In genomic region chr16:24839347-24839972, GRCh38 we compare ENCODE assay signal across 19 cellular contexts. TPM values are rescaled to one million over a fixed set of nuclear protein-coding genes. Genes with fewer than 3 reads are reported as not detected.
DNase-seq lines count a peak whose midpoint lies in the region; TF ChIP-seq lines count a peak whose summit lies in the region.
"Had no signal": no experiment of that assay in that cellular context is flagged by ENCODE, and none has a peak within 500 bp of the region (broad histone marks: within the 10 kb centered on the region; RNA-seq: fewer than 3 reads in every experiment).

No MANE protein-coding gene starts in this region.

- no peak overlapping the region for H2BK12ac ChIP-seq in H9 (ENCODE audit: insufficient read length, low read depth, low read length)

- H3K27ac Mint-ChIP-seq in H9: no peak overlapping the region
- H3K27ac Mint-ChIP-seq: stimulated activated naive CD8-positive, alpha-beta T cell treated with anti-CD3 and anti-CD28 coated beads, Interleukin-15, Interleukin-2, amounts not matched to agents 100 ng/mL and 50 ng/mL, for 24 hours had no signal

- H3K27me3 ChIP-seq in Peyer's patch (no peaks in the 10 kb centered on the region), osteoblast (ENCODE audit: insufficient read depth, low read length) (no peaks in the 10 kb centered on the region), H9 (ENCODE audit: insufficient read depth, low read length) (no peaks in the 10 kb centered on the region)
- H3K27me3 ChIP-seq: vagina had no signal

- no peaks in the 10 kb centered on the region for H3K79me1 ChIP-seq in H9 (ENCODE audit: insufficient read depth, low read depth, low read length, poor library complexity, severe bottlenecking)

- no peaks in the 10 kb centered on the region for H4K20me1 ChIP-seq in osteoblast (ENCODE audit: insufficient read depth, low read length)
- no peaks in the 10 kb centered on the region for H4K20me1 ChIP-seq in H9 (ENCODE audit: control insufficient read depth, insufficient read depth, insufficient read length)

- H3K23me2 ChIP-seq in H9 (ENCODE audit: insufficient read length, low read depth, low read length, poor library complexity, severe bottlenecking): no peaks in the 10 kb centered on the region

- no peaks in the 10 kb centered on the region for H3K27me3 Mint-ChIP-seq in H9 (ENCODE audit: low read depth)
- H3K27me3 Mint-ChIP-seq: stimulated activated naive CD8-positive, alpha-beta T cell treated with anti-CD3 and anti-CD28 coated beads, Interleukin-15, Interleukin-2, amounts not matched to agents 100 ng/mL and 50 ng/mL, for 24 hours had no signal

- no peak overlapping the region for H4K91ac ChIP-seq in H9 (ENCODE audit: insufficient read length, low read depth, low read length)

- peaks cover 0 to 5% of the 10 kb centered on the region in 2 experiments; a peak in 2 of 4 replicates for H3K4me1 Mint-ChIP-seq in H9
- H3K4me1 Mint-ChIP-seq: brain had no signal

- H2BK5ac ChIP-seq in H9 (ENCODE audit: insufficient read length, low read length): no peak overlapping the region

- DNase-seq in Peyer's patch (no peak), epithelial cell of proximal tubule (ENCODE audit: low read depth) (peak; percentile 54), osteoblast (ENCODE audit: insufficient read length, low spot score, missing footprints) (peak; percentile 47), NCI-H2081 treated with DMSO at 0.1 percent for 48 hours (lab: John Stamatoyannopoulos, UW) (no peak), SW 1271 (lab: John Stamatoyannopoulos, UW) (no peak), H9 (no peak), CD1c-positive myeloid dendritic cell (ENCODE audit: extremely low spot score) (no peak)
- DNase-seq: activated CD4-positive, alpha-beta T cell treated with anti-CD3 and anti-CD28 coated beads for 48 hours; activated naive CD4-positive, alpha-beta T cell treated with Interleukin-2 at 50 U/mL for 16 hours; CD8-positive, alpha-beta memory T cell; MM.1S; NCI-H187 treated with DMSO at 0.1 percent for 48 hours; NCI-H446 treated with DMSO at 0.1 percent for 48 hours; T1000 had no signal

- H3K14ac ChIP-seq in H9 (ENCODE audit: insufficient read depth, low read length): no peak overlapping the region

- no peak overlapping the region for H3K4me3 Mint-ChIP-seq in H9
- H3K4me3 Mint-ChIP-seq: brain; CD8-positive, alpha-beta memory T cell; stimulated activated naive CD8-positive, alpha-beta T cell treated with anti-CD3 and anti-CD28 coated beads, Interleukin-15, Interleukin-2, amounts not matched to agents 100 ng/mL and 50 ng/mL, for 24 hours had no signal

- H3K23ac ChIP-seq in H9 (ENCODE audit: insufficient read length, low read depth, low read length): no peak overlapping the region

- H3K36me3 ChIP-seq in Peyer's patch (no peaks in the 10 kb centered on the region), osteoblast (ENCODE audit: insufficient read depth, low read length) (no peaks in the 10 kb centered on the region)
- H3K36me3 ChIP-seq: vagina had no signal

- H3K36me3 Mint-ChIP-seq in H9 (ENCODE audit: insufficient read depth in 1 of 3, low read depth in 3 of 3): no peaks in the 10 kb centered on the region
- H3K36me3 Mint-ChIP-seq: brain had no signal

- H4K8ac ChIP-seq in H9 (replicated peaks; ENCODE audit: insufficient read length, low read depth, low read length): no peak overlapping the region

- no peak for TF ChIP-seq CTCF in C4-2B (conservative IDR thresholded peaks at IDR 0.05)
- no peak for TF ChIP-seq CTCF in Peyer's patch (IDR thresholded peaks at IDR 0.05)
- TF ChIP-seq CTCF in epithelial cell of proximal tubule (conservative IDR thresholded peaks at IDR 0.05; ENCODE audit: low read depth, low read length): no peak
- no peak for TF ChIP-seq CTCF in osteoblast (IDR thresholded peaks at IDR 0.05; ENCODE audit: extremely low read depth, low read depth, low read length)
- TF ChIP-seq CTCF in H9 (conservative IDR thresholded peaks at IDR 0.05): no peak

- no CpG with 5 or more reads among the region's 7 CpGs for WGBS in H9 (ENCODE audit: extremely low coverage, insufficient read length, low lambda C conversion rate)

- no peak overlapping the region for H2BK15ac ChIP-seq in H9 (ENCODE audit: low read depth, low read length)

- H3K56ac ChIP-seq in H9 (ENCODE audit: insufficient read length, low read depth, low read length): no peak overlapping the region

- no peak overlapping the region for H3K18ac ChIP-seq in H9 (ENCODE audit: insufficient read length, low read depth, low read length)

- no peak overlapping the region for H2AK5ac ChIP-seq in H9 (ENCODE audit: insufficient read length, low read length)

- H3K4me3 ChIP-seq in Peyer's patch (peak overlapping the region in 2 of 4 donors; percentile 44 to 50), epithelial cell of proximal tubule (ENCODE audit: low read depth, low read length) (peak overlapping the region; percentile 32), osteoblast (ENCODE audit: insufficient read depth, low read length) (no peak overlapping the region)
- H3K4me3 ChIP-seq: vagina had no signal

- H3K4ac ChIP-seq in H9 (ENCODE audit: low read depth, low read length): no peak overlapping the region

- H3K79me2 ChIP-seq in osteoblast (ENCODE audit: insufficient read depth, low read length): no peaks in the 10 kb centered on the region
- H3K79me2 ChIP-seq in H9 (ENCODE audit: insufficient read depth, low read length): no peaks in the 10 kb centered on the region

- no peak overlapping the region for H3K9ac ChIP-seq in H9 (ENCODE audit: extremely low read depth, insufficient read length, low read length)

- H2BK20ac ChIP-seq in H9 (ENCODE audit: low read depth, low read length, poor library complexity, severe bottlenecking): no peak overlapping the region

- H3K9me3 Mint-ChIP-seq in H9: no peaks in the 10 kb centered on the region; a peak in 1 of 5 replicates
- H3K9me3 Mint-ChIP-seq: CD8-positive, alpha-beta memory T cell; stimulated activated naive CD8-positive, alpha-beta T cell treated with anti-CD3 and anti-CD28 coated beads, Interleukin-15, Interleukin-2, amounts not matched to agents 100 ng/mL and 50 ng/mL, for 24 hours had no signal

- peak overlapping the region; percentile 77 for H3K4me2 ChIP-seq in osteoblast (ENCODE audit: insufficient read depth, low read length)
- no peak overlapping the region for H3K4me2 ChIP-seq in H9 (ENCODE audit: insufficient read depth, insufficient read length, low read length)

- H3K4me1 ChIP-seq in Peyer's patch: peaks cover 0 to 24% (median 0%) of the 10 kb centered on the region in 4 donors
- H3K4me1 ChIP-seq in osteoblast (ENCODE audit: insufficient read depth, low read length): peaks cover 15% of the 10 kb centered on the region
- H3K4me1 ChIP-seq in H9 (ENCODE audit: insufficient read depth, low read length): no peaks in the 10 kb centered on the region

- no peak overlapping the region for H3T11ph ChIP-seq in H9 (ENCODE audit: low read length)

- H3K9me3 ChIP-seq in Peyer's patch (no peaks in the 10 kb centered on the region), osteoblast (ENCODE audit: low read depth, low read length) (no peaks in the 10 kb centered on the region), H9 (ENCODE audit: control insufficient read depth, low read depth, low read length) (no peaks in the 10 kb centered on the region)
- H3K9me3 ChIP-seq: vagina had no signal

- no peak for TF ChIP-seq POLR2A in Peyer's patch (IDR thresholded peaks at IDR 0.05)

- no peak overlapping the region for H2AFZ ChIP-seq in osteoblast (ENCODE audit: low read length)
- no peak overlapping the region for H2AFZ ChIP-seq in H9 (ENCODE audit: low read length)

- H2BK120ac ChIP-seq in H9 (ENCODE audit: low read depth, low read length, poor library complexity, severe bottlenecking): no peak overlapping the region

- H4K5ac ChIP-seq in H9 (ENCODE audit: insufficient read length, low read depth, low read length): no peak overlapping the region

- H3K27ac ChIP-seq in C4-2B: peak overlapping the region; percentile 10; the same call in 1 of the 2 replicates
- peak overlapping the region in 3 of 4 donors; percentile 24 to 78 (median 38) for H3K27ac ChIP-seq in Peyer's patch
- peak overlapping the region; percentile 61 for H3K27ac ChIP-seq in osteoblast (ENCODE audit: low read depth, low read length)
- H3K27ac ChIP-seq in H9 (ENCODE audit: insufficient read length, low read depth, low read length): no peak overlapping the region
- H3K27ac ChIP-seq: vagina had no signal

RNA-seq across cellular contexts. Expression of gene SLC5A11, which starts 6.3 kb away (rescaled TPM):
- total RNA-seq in Peyer's patch (100 to 1,000 TPM in 2 of 4 donors, 10 to 100 TPM in 1, 1 to 10 TPM in 1; 1.7 to 138 (median 88.6) TPM), epithelial cell of proximal tubule (not detected in 2 replicates), osteoblast (0.29 TPM in 1 of 2 replicates, not detected in the other), H9 (2021) (0.15 and 0.22 TPM in 2 replicates)
- total RNA-seq: SK-MEL-5, vagina had no signal

Comparison
In these comparisons a context has a peak if more than half of its experiments do, and no peak if none do; other contexts are left out.
1. DNase-seq: peak in epithelial cell of proximal tubule (single experiment) and osteoblast (single experiment); none in Peyer's patch (0 of 3), NCI-H2081 treated with DMSO at 0.1 percent for 48 hours (single experiment), SW 1271 (0 of 2), H9 (single experiment) and CD1c-positive myeloid dendritic cell (single experiment).